In genomic region chr18:48132993-48133674, GRCh38 we compare ENCODE assay signal across 18 cellular contexts.
DNase-seq lines count a peak whose midpoint lies in the region; ATAC-seq and TF ChIP-seq lines count a peak whose summit lies in the region.
"Had no signal": no experiment of that assay in that cellular context is flagged by ENCODE, and none has a peak within 500 bp of the region (broad histone marks: within the 10 kb centered on the region; RNA-seq: fewer than 3 reads in every experiment).

No MANE protein-coding gene starts in this region.

- no peaks in the 10 kb centered on the region for H3K36me3 ChIP-seq in aorta (ENCODE audit: control insufficient read depth in 1 of 2, insufficient read depth in 2 of 2, low read length in 1 of 2)
- H3K36me3 ChIP-seq: neural progenitor cell, WERI-Rb-1 had no signal

- in situ Hi-C loops in G401 (cut with HindIII; ENCODE audit: low sequenced_read_pairs) = no loop called here

- no peaks in the 10 kb centered on the region for H3K4me1 ChIP-seq in aorta (ENCODE audit: control insufficient read depth in 1 of 2, insufficient read depth in 2 of 2, low read length in 2 of 2)

- H3K27ac ChIP-seq in epithelial cell of prostate = peak overlapping the region; percentile 42
- H3K27ac ChIP-seq in aorta (ENCODE audit: low read depth in 1 of 2, low read length in 2 of 2) = no peak overlapping the region
- H3K27ac ChIP-seq: hepatocyte, neural progenitor cell, WERI-Rb-1 had no signal

- 67 to 69% methylated on average over 4 of the region's 4 CpGs for whole genome bisulfite sequencing in aorta, 2 donors

- no peaks in the 10 kb centered on the region for H3K27me3 ChIP-seq in aorta (ENCODE audit: control insufficient read depth in 1 of 2, insufficient read depth in 2 of 2, low read length in 1 of 2)

- ATAC-seq in left ventricle myocardium superior = no peak
- ATAC-seq in omental fat pad (ENCODE audit: low FRiP score) = peak; percentile 29
- peak; percentile 27 for ATAC-seq in aorta (ENCODE audit: low FRiP score)
- ATAC-seq in HG03521 (IDR thresholded peaks at IDR 0.05; ENCODE audit: unreplicated experiment) = no peak
- ATAC-seq in GM18511 (IDR thresholded peaks at IDR 0.05; ENCODE audit: unreplicated experiment) = no peak
- ATAC-seq: CD8-positive, alpha-beta T cell had no signal

- H3K9me3 ChIP-seq in aorta (ENCODE audit: control insufficient read depth, low read length) = no peaks in the 10 kb centered on the region

- intact Hi-C loops in cardiac septum (cut with DNase I) = no loop called here
- intact Hi-C loops in left ventricle myocardium superior (cut with micrococcal nuclease) = no loop called here
- intact Hi-C loops in aorta (cut with DNase I) = loop anchor here in 1 of 2 donors (10.0 kb wide), 1 partner anchor 312 kb away; no protein-coding TSS in a partner anchor

- DNase-seq in cardiac septum (ENCODE audit: low spot score) (peak; percentile 65), left ventricle myocardium superior (no peak), epithelial cell of prostate (ENCODE audit: low read depth, low spot score) (no peak), omental fat pad (ENCODE audit: low spot score) (no peak), aorta (no peak), G401 (ENCODE audit: low spot score) (no peak)
- DNase-seq: activated CD4-positive, alpha-beta T cell treated with anti-CD3 and anti-CD28 coated beads, Interleukin-2, amount 50 U/mL, for 48 hours; caudate nucleus; CD8-positive, alpha-beta T cell; kidney; NCI-H1436 treated with DMSO at 0.1 percent for 48 hours; retina; stimulated activated naive CD4-positive, alpha-beta T cell; WERI-Rb-1 had no signal

- no peak for TF ChIP-seq CTCF in omental fat pad (IDR thresholded peaks at IDR 0.05)

- no peak overlapping the region for H3K4me3 ChIP-seq in aorta (ENCODE audit: low read length in 2 of 2)
- H3K4me3 ChIP-seq: hepatocyte, neural progenitor cell had no signal

Comparison
In these comparisons a context has a peak if more than half of its experiments do, and no peak if none do; other contexts are left out.
1. ATAC-seq: peak in omental fat pad (single experiment) and aorta (single experiment); none in left ventricle myocardium superior (single experiment), HG03521 (single experiment) and GM18511 (single experiment).